ENCODE assay signal across 16 cellular contexts in genomic region chr9:37381094-37381741, GRCh38. TPM values are rescaled to one million over a fixed set of nuclear protein-coding genes. Genes with fewer than 3 reads are reported as not detected.
DNase-seq lines count a peak whose midpoint lies in the region; ATAC-seq, FAIRE-seq and TF ChIP-seq lines count a peak whose summit lies in the region.
"Had no signal": no experiment of that assay in that cellular context is flagged by ENCODE, and none has a peak within 500 bp of the region (broad histone marks: within the 10 kb centered on the region; RNA-seq: fewer than 3 reads in every experiment).

No MANE protein-coding gene starts in this region.

- no peaks in the 10 kb centered on the region for H3K36me3 Mint-ChIP-seq in activated CD4-positive, alpha-beta T cell treated with anti-CD3 and anti-CD28 coated beads for 36 hours (ENCODE audit: low read depth)

- no peaks in the 10 kb centered on the region for H3K9me3 ChIP-seq in HepG2 (ENCODE audit: low read length)
- H3K9me3 ChIP-seq in right lobe of liver, result no peaks in the 10 kb centered on the region
- H3K9me3 ChIP-seq: A549, Caco-2, HAP-1 had no signal

- H3K9me3 Mint-ChIP-seq in activated CD4-positive, alpha-beta T cell treated with anti-CD3 and anti-CD28 coated beads for 36 hours (ENCODE audit: low read depth), result no peaks in the 10 kb centered on the region

- H3K27me3 ChIP-seq in HepG2 (ENCODE audit: control insufficient read depth in 1 of 2, insufficient read depth in 2 of 2, low read length in 2 of 2) (peaks cover 0 to 9% of the 10 kb centered on the region in 2 experiments; a peak in 2 of 5 replicates), right lobe of liver (no peaks in the 10 kb centered on the region)

- H3K4me1 Mint-ChIP-seq in activated CD4-positive, alpha-beta T cell treated with anti-CD3 and anti-CD28 coated beads for 36 hours, result no peaks in the 10 kb centered on the region

- H3K4me3 ChIP-seq in HepG2 (replicated peaks in 1 of 3; ENCODE audit: insufficient read depth in 1 of 3, low read depth in 2 of 3, low read length in 3 of 3), result no peak overlapping the region
- no peak overlapping the region for H3K4me3 ChIP-seq in right lobe of liver
- H3K4me3 ChIP-seq: A549, HAP-1 had no signal

- intact Hi-C loops in HepG2 (cut with micrococcal nuclease; ENCODE audit: unreplicated experiment) (no loop called here), right lobe of liver (cut with DNase I) (no loop called here), left colon (cut with DNase I, micrococcal nuclease) (no loop called here)
- intact Hi-C loops in activated CD4-positive, alpha-beta T cell treated with anti-CD3 and anti-CD28 coated beads for 36 hours (cut with DNase I, micrococcal nuclease), result no loop called here

- no TSS peak for BruUV-seq in HepG2 (replicated peaks; lab: Mats Ljungman, UMichigan)

- peak; percentile 23 for FAIRE-seq in HepG2 (lab: Jason Lieb, UNC)
- FAIRE-seq: A549 had no signal

- H3K4me3 Mint-ChIP-seq in activated CD4-positive, alpha-beta T cell treated with anti-CD3 and anti-CD28 coated beads for 36 hours, result no peak overlapping the region

- no peaks in the 10 kb centered on the region for H3K79me2 ChIP-seq in HepG2 (ENCODE audit: insufficient read depth, low read length)

- WGBS in HepG2 (ENCODE audit: low lambda C conversion rate), result under 1% methylated on average over 9 of the region's 11 CpGs
- no CpG with 5 or more reads among the region's 11 CpGs for WGBS in right lobe of liver (ENCODE audit: insufficient coverage, low coverage, low lambda C conversion rate, missing lambda C conversion rate)

- H3K36me3 ChIP-seq in HepG2 (replicated peaks in 1 of 2; ENCODE audit: control insufficient read depth in 1 of 2, insufficient read depth in 2 of 2, low read length in 2 of 2), result no peaks in the 10 kb centered on the region
- no peaks in the 10 kb centered on the region for H3K36me3 ChIP-seq in right lobe of liver
- H3K36me3 ChIP-seq: HAP-1 had no signal

- TF ChIP-seq CTCF in HepG2 (CRISPR knock-in tag; IDR thresholded peaks at IDR 0.05) (0 out of 2 replicates have a peak, but pooled peaks have one; percentile 14), right lobe of liver (IDR thresholded peaks at IDR 0.05) (no peak)

- in situ Hi-C loops in HepG2 (cut with HindIII; ENCODE audit: extremely low pct_ligation_motif_present, low pct_unique_long_range_greater_than_20kb), result no loop called here

- TF ChIP-seq POLR2A in HepG2 (IDR thresholded peaks at IDR 0.05; ENCODE audit: insufficient read depth in 1 of 2, low read depth in 2 of 2, low read length in 2 of 2) (no peak), right lobe of liver (IDR thresholded peaks at IDR 0.05) (no peak)

- CTCF ChIA-PET in HepG2 (lab: Yijun Ruan, JAX; ENCODE audit: low intra/inter-chr PET ratio, low total read pairs), result no interaction called here
- CTCF ChIA-PET in activated CD4-positive, alpha-beta T cell treated with anti-CD3 and anti-CD28 coated beads for 36 hours (lab: Charles Lee), result interaction anchor here (0.6 to 0.9 kb wide), 2 partner anchors 11 to 385 kb away, joined by 3 read pairs; no protein-coding TSS in a partner anchor

- POLR2A ChIA-PET in HepG2 (lab: Yijun Ruan, JAX), result interaction anchor here (1.0 kb wide), 1 partner anchor 261 kb away, joined by 3 read pairs; the partner anchor contains the start of gene ZCCHC7
- POLR2A ChIA-PET in activated CD4-positive, alpha-beta T cell treated with anti-CD3 and anti-CD28 coated beads for 36 hours (lab: Charles Lee), result interaction anchor here (0.7 kb wide), 1 partner anchor 1171 kb away, joined by 3 read pairs; no protein-coding TSS in a partner anchor

- H3K27ac ChIP-seq in HepG2 (ENCODE audit: extremely low read length, insufficient read depth, low read length) (peak overlapping the region; percentile 14), right lobe of liver (no peak overlapping the region)
- H3K27ac ChIP-seq: A549 had no signal

- DNase-seq in HepG2 (ENCODE audit: low spot score) (peak; percentile 56), right lobe of liver (no peak), NCI-H69 (lab: John Stamatoyannopoulos, UW) (peak; percentile 56), left colon (no peak), occipital lobe (lab: John Stamatoyannopoulos, UW) (no peak), OCI-M1 (lab: John Stamatoyannopoulos, UW) (no peak)
- DNase-seq in activated CD4-positive, alpha-beta T cell treated with anti-CD3 and anti-CD28 coated beads for 36 hours, result no peak
- DNase-seq: Caco-2, GDM1, NCI-H1436, NCI-H2081 treated with DMSO at 0.1 percent for 48 hours, NCI-H446, NCI-H82, T-helper 1 cell had no signal

- peaks cover 17% of the 10 kb centered on the region for H3K4me1 ChIP-seq in HepG2 (ENCODE audit: insufficient read depth, low read length)
- H3K4me1 ChIP-seq in right lobe of liver, result no peaks in the 10 kb centered on the region
- H3K4me1 ChIP-seq: A549, Caco-2, HAP-1 had no signal

- TF ChIP-seq RAD21 in HepG2 (CRISPR knock-in tag; IDR thresholded peaks at IDR 0.05), result no peak

- H4K20me1 ChIP-seq in HepG2 (ENCODE audit: insufficient read depth, low read length), result no peaks in the 10 kb centered on the region

- 0 out of 4 replicates have a peak, but pooled peaks of 1 of the 2 experiments have one; percentile 12 for TF ChIP-seq EP300 in HepG2 (IDR thresholded peaks at IDR 0.05; ENCODE audit: low read depth in 2 of 2, low read length in 2 of 2)
- TF ChIP-seq EP300 in HepG2 (CRISPR knock-in tag; IDR thresholded peaks at IDR 0.05; ENCODE audit: borderline replicate concordance), result no peak; the same call in 1 of the 2 replicates

- no peak overlapping the region for H3K9ac ChIP-seq in HepG2 (ENCODE audit: insufficient read depth, low read depth, low read length)

- H3K4me2 ChIP-seq in HepG2 (ENCODE audit: low read depth, low read length), result peak overlapping the region; percentile 49
- H3K4me2 ChIP-seq: A549 had no signal

- no peak overlapping the region for H3K27ac Mint-ChIP-seq in activated CD4-positive, alpha-beta T cell treated with anti-CD3 and anti-CD28 coated beads for 36 hours

- peak; percentile 75 for ATAC-seq in HepG2
- no peak for ATAC-seq in right lobe of liver
- peak; percentile 32 for ATAC-seq in left colon
- no peak for ATAC-seq in activated CD4-positive, alpha-beta T cell treated with anti-CD3 and anti-CD28 coated beads for 36 hours
- ATAC-seq: A549 had no signal

- peaks cover 5% of the 10 kb centered on the region for H3K27me3 Mint-ChIP-seq in activated CD4-positive, alpha-beta T cell treated with anti-CD3 and anti-CD28 coated beads for 36 hours

- no peak overlapping the region for H2AFZ ChIP-seq in HepG2 (ENCODE audit: low read length)

TF ChIP-seq in HepG2, 621 proteins besides CTCF, POLR2A, EP300 and RAD21 (continues in another document):
- no peak for TF ChIP-seq RFX1 (IDR thresholded peaks at IDR 0.05)
- TF ChIP-seq IRF9 (CRISPR knock-in tag; IDR thresholded peaks at IDR 0.05; ENCODE audit: borderline replicate concordance), result peak; percentile 85; the same call in 1 of the 2 replicates
- TF ChIP-seq MBNL3 (CRISPR knock-in tag; conservative IDR thresholded peaks at IDR 0.05), result no peak
- TF ChIP-seq SRF (IDR thresholded peaks at IDR 0.05; ENCODE audit: low read depth, low read length), result no peak
- TF ChIP-seq ELF4 (CRISPR knock-in tag; IDR thresholded peaks at IDR 0.05; ENCODE audit: borderline replicate concordance), result no peak
- TF ChIP-seq ZNF232 (CRISPR knock-in tag; IDR thresholded peaks at IDR 0.05; ENCODE audit: borderline replicate concordance), result no peak
- TF ChIP-seq ZNF350 (CRISPR knock-in tag; IDR thresholded peaks at IDR 0.05; ENCODE audit: borderline replicate concordance, low read depth), result peak; percentile 38; the same call in 1 of the 2 replicates
- TF ChIP-seq ZNF777 (CRISPR knock-in tag; IDR thresholded peaks at IDR 0.05), result no peak
- no peak; the same call in 1 of the 2 replicates for TF ChIP-seq RNF2 (conservative IDR thresholded peaks at IDR 0.05; ENCODE audit: low read depth)

RNA-seq across cellular contexts. Expression of gene GRHPR, which starts 41.3 kb away (rescaled TPM):
- total RNA-seq in HepG2 (2016; rRNA removed; fragmentation: Illumina TruSeq; extraction: Trizol) (115 and 127 TPM in 2 replicates), right lobe of liver (100 to 1,000 TPM; 159 to 424 (median 359) TPM), left colon (10 to 100 TPM; 70.4 to 78.4 TPM), occipital lobe (61.6 TPM)
- total RNA-seq in HepG2 (2016; cell fraction: cytosol; rRNA removed; fragmentation: Illumina TruSeq; extraction: Trizol; ENCODE audit: low read depth), result 58.9 and 75.1 TPM in 2 replicates
- 119 and 128 TPM in 2 replicates for total RNA-seq in HepG2 (2016; cell fraction: insoluble cytoplasmic fraction; rRNA removed; fragmentation: Illumina TruSeq; extraction: Trizol)
- total RNA-seq in HepG2 (2016; cell fraction: membrane; rRNA removed; fragmentation: Illumina TruSeq; extraction: Trizol), result 66.5 and 84.7 TPM in 2 replicates
- total RNA-seq in HepG2 (2016; cell fraction: nucleus; rRNA removed; fragmentation: Illumina TruSeq; extraction: Trizol), result 73.9 and 76.5 TPM in 2 replicates
- polyA plus RNA-seq in HepG2 (2011; rRNA removed), result 113 and 127 TPM in 2 replicates
- polyA plus RNA-seq in HepG2 (2011; cell fraction: cytosol; rRNA removed), result 126 and 161 TPM in 2 replicates
- polyA plus RNA-seq in HepG2 (2011; cell fraction: nucleus; rRNA removed), result 121 and 122 TPM in 2 replicates
- 66.2 and 76.0 TPM in 2 replicates for polyA plus RNA-seq in HepG2 (2012)
- polyA plus RNA-seq in HepG2 (2016; cell fraction: cytosol; fragmentation: Illumina TruSeq; extraction: Trizol; ENCODE audit: low read depth), result 48.7 and 72.2 TPM in 2 replicates
- polyA plus RNA-seq in HepG2 (2016; cell fraction: insoluble cytoplasmic fraction; fragmentation: Illumina TruSeq; extraction: Trizol; ENCODE audit: low read depth), result 135 and 143 TPM in 2 replicates
- 58.4 and 72.9 TPM in 2 replicates for polyA plus RNA-seq in HepG2 (2016; cell fraction: membrane; fragmentation: Illumina TruSeq; extraction: Trizol; ENCODE audit: low read depth)
- polyA plus RNA-seq in HepG2 (2016; cell fraction: nucleus; fragmentation: Illumina TruSeq; extraction: Trizol; ENCODE audit: insufficient read depth, low read depth), result 111 and 117 TPM in 2 replicates
- polyA minus RNA-seq in HepG2 (2011; rRNA and poly(A)+ RNA removed; ENCODE audit: low replicate concordance), result 126 and 157 TPM in 2 replicates
- 42.8 and 47.7 TPM in 2 replicates for polyA minus RNA-seq in HepG2 (2011; cell fraction: cytosol; rRNA and poly(A)+ RNA removed)
- 54.1 and 61.8 TPM in 2 replicates for polyA minus RNA-seq in HepG2 (2011; cell fraction: nucleus; rRNA and poly(A)+ RNA removed)
- total RNA-seq in activated CD4-positive, alpha-beta T cell treated with anti-CD3 and anti-CD28 coated beads for 36 hours, result 10 to 100 TPM; 69.1 to 74.4 TPM

Comparison
In these comparisons a context has a peak if more than half of its experiments do, and no peak if none do; other contexts are left out.
1. ATAC-seq: peak in HepG2 (single experiment) and left colon (single experiment); none in right lobe of liver (0 of 4) and activated CD4-positive, alpha-beta T cell treated with anti-CD3 and anti-CD28 coated beads for 36 hours (single experiment).
2. DNase-seq: peak in HepG2 (single experiment) and NCI-H69 (single experiment); none in right lobe of liver (0 of 3), left colon (0 of 2), occipital lobe (single experiment), activated CD4-positive, alpha-beta T cell treated with anti-CD3 and anti-CD28 coated beads for 36 hours (single experiment) and OCI-M1 (single experiment).